ENCODE assay signal across 1 cellular context in genomic region chr20:17968366-17969275, GRCh38.
TF ChIP-seq lines count a peak whose summit lies in the region.

MGME1 (plus strand) TSS chr20:17969018; CDS start chr20:17969860, 842 bp downstream.
SNX5 (minus strand) TSS chr20:17968794; CDS start chr20:17968425, 369 bp downstream.

TF ChIP-seq in GM12878, 131 proteins besides CTCF, POLR2A, EP300 and RAD21 (continued from another document and continues in another):
- no peak for TF ChIP-seq FOXM1 (IDR thresholded peaks at IDR 0.05; ENCODE audit: low read depth, low read length)
- TF ChIP-seq ZNF274 (IDR thresholded peaks at IDR 0.05; ENCODE audit: insufficient read depth, insufficient read length), result no peak
- peak; percentile 97 for TF ChIP-seq SMAD5 (IDR thresholded peaks at IDR 0.05; ENCODE audit: low read depth)
- 0 out of 2 replicates have a peak, but pooled peaks have one; percentile 16 for TF ChIP-seq MEF2A (IDR thresholded peaks at IDR 0.05; ENCODE audit: insufficient read depth, low read depth, low read length)
- peak; percentile 99 for TF ChIP-seq YY1 (IDR thresholded peaks at IDR 0.05; ENCODE audit: low read depth, low read length)
- no peak for TF ChIP-seq SUZ12 (IDR thresholded peaks at IDR 0.05; ENCODE audit: unreplicated experiment)
- TF ChIP-seq GATAD2B (conservative IDR thresholded peaks at IDR 0.05; ENCODE audit: low read depth), result peak; percentile 77
- TF ChIP-seq POU2F2 (IDR thresholded peaks at IDR 0.05; ENCODE audit: borderline replicate concordance, low read depth, low read length), result peak; percentile 44; the same call in 2 of the 3 replicates
- TF ChIP-seq CBX5 (IDR thresholded peaks at IDR 0.05; ENCODE audit: low read depth), result peak; percentile 45; the same call in 1 of the 2 replicates
- TF ChIP-seq EGR1 (IDR thresholded peaks at IDR 0.05; ENCODE audit: borderline replicate concordance in 1 of 2, low read depth in 2 of 2, low read length in 2 of 2), result peak in 1 of 2 experiments; percentile 75; a peak in 2 of 3 replicates
- peak; percentile 41 for TF ChIP-seq HDAC6 (IDR thresholded peaks at IDR 0.05; ENCODE audit: unreplicated experiment)
- TF ChIP-seq NRF1 (conservative IDR thresholded peaks at IDR 0.05; ENCODE audit: low read depth, low read length), result peak; percentile 17; the same call in 1 of the 2 replicates
- TF ChIP-seq CHD1 (IDR thresholded peaks at IDR 0.05; ENCODE audit: low read depth, low read length), result peak; percentile 81; the same call in 1 of the 2 replicates
- TF ChIP-seq E2F4 (IDR thresholded peaks at IDR 0.05; ENCODE audit: low read depth, low read length), result peak; percentile 95
- no peak for TF ChIP-seq YBX1 (IDR thresholded peaks at IDR 0.05)
- peak; percentile 42 for TF ChIP-seq E4F1 (IDR thresholded peaks at IDR 0.05; ENCODE audit: borderline replicate concordance, partially characterized antibody)
- peak; percentile 92 for TF ChIP-seq E2F8 (IDR thresholded peaks at IDR 0.05; ENCODE audit: low read depth, partially characterized antibody)
- no peak for TF ChIP-seq PRDM15 (CRISPR knock-in tag; IDR thresholded peaks at IDR 0.05)
- peak; percentile 91 for TF ChIP-seq IRF5 (IDR thresholded peaks at IDR 0.05; ENCODE audit: borderline replicate concordance)
- TF ChIP-seq IKZF1 (conservative IDR thresholded peaks at IDR 0.05), result peak; percentile 99
- peak; percentile 94 for TF ChIP-seq BRCA1 (IDR thresholded peaks at IDR 0.05; ENCODE audit: low read depth, low read length)
- TF ChIP-seq IKZF2 (IDR thresholded peaks at IDR 0.05), result peak in 1 of 2 experiments; percentile 36; a peak in 1 of 4 replicates
- peak; percentile 79 for TF ChIP-seq HCFC1 (IDR thresholded peaks at IDR 0.05; ENCODE audit: low read length)
- peak; percentile 85 for TF ChIP-seq MXI1 (IDR thresholded peaks at IDR 0.05; ENCODE audit: low read depth, low read length)
- peak; percentile 93 for TF ChIP-seq ZNF207 (IDR thresholded peaks at IDR 0.05; ENCODE audit: borderline replicate concordance)
- no peak for TF ChIP-seq REST (IDR thresholded peaks at IDR 0.05; ENCODE audit: low read depth, low read length)
- TF ChIP-seq KLF5 (IDR thresholded peaks at IDR 0.05; ENCODE audit: partially characterized antibody), result no peak
- TF ChIP-seq NKRF (conservative IDR thresholded peaks at IDR 0.05), result peak; percentile 87
- peak; percentile 99 for TF ChIP-seq NBN (IDR thresholded peaks at IDR 0.05)
- TF ChIP-seq BACH1 (IDR thresholded peaks at IDR 0.05; ENCODE audit: borderline replicate concordance), result peak; percentile 72
- TF ChIP-seq STAT1 (conservative IDR thresholded peaks at IDR 0.05), result peak; percentile 68; the same call in 1 of the 2 replicates
- no peak for TF ChIP-seq EZH2 (IDR thresholded peaks at IDR 0.05; ENCODE audit: borderline replicate concordance, control insufficient read depth, low read depth, low read length)
- peak; percentile 92 for TF ChIP-seq SMARCA5 (IDR thresholded peaks at IDR 0.05)
- TF ChIP-seq RFX5 (IDR thresholded peaks at IDR 0.05; ENCODE audit: low read depth, low read length), result no peak
- no peak for TF ChIP-seq TCF7 (IDR thresholded peaks at IDR 0.05; ENCODE audit: borderline replicate concordance)
- peak; percentile 20 for TF ChIP-seq SP1 (IDR thresholded peaks at IDR 0.05; ENCODE audit: low read depth, low read length)
